Comparison of ENCODE assay signal across 8 cellular contexts in the genomic region with DNA sequence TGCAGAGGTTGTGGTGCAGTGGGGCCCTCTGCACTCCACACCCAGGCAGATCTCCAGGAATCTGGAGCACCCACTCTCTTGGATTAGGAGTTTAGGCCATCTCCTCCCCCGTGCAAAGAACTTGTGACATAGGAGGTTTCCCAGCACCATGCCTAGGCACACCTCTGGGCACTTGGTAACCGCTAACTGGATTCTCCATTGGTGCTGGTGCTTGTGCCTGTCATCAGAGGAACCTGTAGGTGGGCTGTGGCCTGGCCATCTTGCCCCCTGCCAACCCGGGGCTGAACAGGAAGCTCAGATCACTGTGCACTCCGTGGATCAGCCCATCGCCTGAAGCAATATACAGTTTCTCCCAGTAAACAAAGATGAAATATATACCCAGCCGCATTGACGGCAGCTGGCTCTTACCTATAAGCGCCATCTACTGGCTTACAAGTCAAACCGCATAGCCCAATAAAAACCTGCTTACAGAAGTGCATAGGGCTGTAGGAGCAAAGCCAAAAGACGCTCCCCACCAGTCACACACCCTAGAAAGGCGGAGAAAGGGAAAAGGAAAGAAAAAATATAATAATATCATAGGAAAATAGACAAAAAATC. TPM values are rescaled to one million over a fixed set of nuclear protein-coding genes. Genes with fewer than 3 reads are reported as not detected.
DNase-seq lines count a peak whose midpoint lies in the region; ATAC-seq and TF ChIP-seq lines count a peak whose summit lies in the region.

No MANE protein-coding gene starts in this region.

- CTCF ChIA-PET in A673 (lab: Charles Lee) = no interaction called here

- H3K9me3 ChIP-seq in A673 (ENCODE audit: low read depth, low read length, poor library complexity, severe bottlenecking) = no peaks in the 10 kb centered on the region

- peak; percentile 95 for ATAC-seq in SK-N-SH treated with all-trans-retinoic acid at 6 μM for 48 hours

- no TSS peak for BruUV-seq in A673 (replicated peaks; lab: Mats Ljungman, UMichigan)

- H3K4me1 ChIP-seq in A673 (ENCODE audit: insufficient read depth, low read length, poor library complexity, severe bottlenecking) = no peaks in the 10 kb centered on the region

- H3K27me3 ChIP-seq in A673 (replicated peaks; ENCODE audit: insufficient read depth, low read depth, low read length, poor library complexity) = no peaks in the 10 kb centered on the region
- H3K27me3 ChIP-seq in H7 (ENCODE audit: control insufficient read depth, insufficient read depth, low read length) = no peaks in the 10 kb centered on the region

- H3K36me3 ChIP-seq in A673 (ENCODE audit: insufficient read depth, low read length, poor library complexity, severe bottlenecking) (no peaks in the 10 kb centered on the region), H7 (replicated peaks; ENCODE audit: control insufficient read depth, insufficient read depth, low read length) (no peaks in the 10 kb centered on the region)

- DNase-seq in A673 (ENCODE audit: low spot score) (peak; percentile 70), EL (peak; percentile 51), H7 (peak; percentile 31), M059J (ENCODE audit: low read depth) (peak; percentile 37), fibroblast of villous mesenchyme (ENCODE audit: low read depth) (peak; percentile 60), midbrain (lab: John Stamatoyannopoulos, UW) (no peak), retina (no peak)

- H3K4me3 ChIP-seq in A673 (ENCODE audit: low read depth, low read length, poor library complexity, severe bottlenecking) (no peak overlapping the region), H7 (ENCODE audit: insufficient read depth, low read depth, low read length) (no peak overlapping the region), fibroblast of villous mesenchyme (ENCODE audit: low read depth, low read length) (no peak overlapping the region)

- intact Hi-C loops in A673 (cut with micrococcal nuclease; ENCODE audit: unreplicated experiment) = no loop called here

- POLR2A ChIA-PET in A673 (lab: Charles Lee; ENCODE audit: low non-redundant PET) = no interaction called here

- no peak overlapping the region for H3K27ac ChIP-seq in A673 (ENCODE audit: low read depth, low read length, poor library complexity, severe bottlenecking)

- TF ChIP-seq CTCF in A673 (conservative IDR thresholded peaks at IDR 0.05; ENCODE audit: low read depth, low read length) (peak; percentile 79), fibroblast of villous mesenchyme (IDR thresholded peaks at IDR 0.05; ENCODE audit: insufficient read depth, low read depth, low read length) (peak; percentile 47)

TF ChIP-seq in SK-N-SH treated with all-trans-retinoic acid at 6 μM for 48 hours, 23 proteins besides CTCF, POLR2A, EP300 and RAD21:
- TF ChIP-seq RARB (CRISPR knock-in tag; IDR thresholded peaks at IDR 0.05) (no peak), CSDC2 (CRISPR knock-in tag; IDR thresholded peaks at IDR 0.05) (no peak)

RNA-seq across cellular contexts. Expression of gene TEX13B, which starts 19.1 kb away (rescaled TPM):
- not detected in 2 replicates for total RNA-seq in A673 (2021)
- 0.85 TPM in 1 of 2 replicates, not detected in the other for total RNA-seq in H7 (2014; rRNA removed; shearing (Covaris generic))
- not detected in 2 replicates for total RNA-seq in M059J (2014; rRNA removed; shearing (Covaris generic))
- total RNA-seq in fibroblast of villous mesenchyme = not detected in 2 replicates

RNA-seq across cellular contexts. Expression of gene VSIG1, which starts 43.5 kb away (rescaled TPM):
- total RNA-seq in A673 (2021) = not detected in 2 replicates
- 3.0 and 4.1 TPM in 2 replicates for total RNA-seq in H7 (2014; rRNA removed; shearing (Covaris generic))
- 0.15 TPM in 1 of 2 replicates, not detected in the other for total RNA-seq in M059J (2014; rRNA removed; shearing (Covaris generic))
- total RNA-seq in fibroblast of villous mesenchyme = not detected in 2 replicates

Comparison
In these comparisons a context has a peak if more than half of its experiments do, and no peak if none do; other contexts are left out.
1. DNase-seq: peak in A673 (single experiment), EL (single experiment), H7 (single experiment), M059J (single experiment) and fibroblast of villous mesenchyme (single experiment); none in midbrain (single experiment) and retina (single experiment).